In genomic region chr15:96356494-96357455, GRCh38 we compare ENCODE assay signal across 8 cellular contexts. TPM values are rescaled to one million over a fixed set of nuclear protein-coding genes. Genes with fewer than 3 reads are reported as not detected.
DNase-seq lines count a peak whose midpoint lies in the region; ATAC-seq and TF ChIP-seq lines count a peak whose summit lies in the region.

No MANE protein-coding gene starts in this region.

- H3K4me3 Mint-ChIP-seq in activated naive CD8-positive, alpha-beta T cell = peak overlapping the region; percentile 85

- no peak overlapping the region for H3K27ac Mint-ChIP-seq in activated naive CD8-positive, alpha-beta T cell

- 2% methylated on average over 66 of the region's 67 CpGs for WGBS in prostate gland

- H3K27ac ChIP-seq in prostate gland = peak overlapping the region; percentile 68 to 70
- H3K27ac ChIP-seq in uterus = peak overlapping the region; percentile 94 to 100

- H3K9me3 Mint-ChIP-seq in activated naive CD8-positive, alpha-beta T cell (ENCODE audit: low read depth) = no peaks in the 10 kb centered on the region

- H3K4me1 ChIP-seq in prostate gland (replicated peaks) = no peaks in the 10 kb centered on the region
- H3K4me1 ChIP-seq in uterus = no peaks in the 10 kb centered on the region

- no peaks in the 10 kb centered on the region for H3K27me3 ChIP-seq in prostate gland (replicated peaks; ENCODE audit: insufficient read depth)
- no peaks in the 10 kb centered on the region for H3K27me3 ChIP-seq in uterus

- H3K4me1 Mint-ChIP-seq in activated naive CD8-positive, alpha-beta T cell (ENCODE audit: low read depth) = peaks cover 27% of the 10 kb centered on the region

- intact Hi-C loops in cardiac septum (cut with DNase I) (loop anchor here (5.0 to 10.0 kb wide), 5 partner anchors 226 to 1398 kb away; no protein-coding TSS in a partner anchor), prostate gland (cut with DNase I) (loop anchor here (5.0 kb wide), 2 partner anchors 536 to 876 kb away; no protein-coding TSS in a partner anchor), uterus (cut with DNase I; ENCODE audit: low total_unique reads) (no loop called here)

- DNase-seq in GDM1 (lab: John Stamatoyannopoulos, UW) = peak; percentile 50
- peak; percentile 47 for DNase-seq in KG1 (lab: John Stamatoyannopoulos, UW)
- DNase-seq in cardiac septum (ENCODE audit: low spot score) = peak; percentile 85
- peak; percentile 73 for DNase-seq in prostate gland (ENCODE audit: low spot score)
- peak; percentile 82 to 89 for DNase-seq in uterus

- TF ChIP-seq CTCF in prostate gland (IDR thresholded peaks at IDR 0.05) (peak; percentile 94 to 96 (median 96)), uterus (IDR thresholded peaks at IDR 0.05) (peak; percentile 91 to 99 (median 96))

- ATAC-seq in GM21737 (IDR thresholded peaks at IDR 0.05; ENCODE audit: unreplicated experiment) = peak; percentile 74
- ATAC-seq in SK-N-SH treated with all-trans-retinoic acid at 6 μM for 48 hours = peak; percentile 80

- H3K4me3 ChIP-seq in prostate gland (peak overlapping the region; percentile 55 to 56), uterus (peak overlapping the region; percentile 68 to 83)

- H3K36me3 ChIP-seq in prostate gland (no peaks in the 10 kb centered on the region), uterus (no peaks in the 10 kb centered on the region)

- no peak for TF ChIP-seq POLR2A in prostate gland (IDR thresholded peaks at IDR 0.05)
- peak in 1 of 2 donors; percentile 66 for TF ChIP-seq POLR2A in uterus (IDR thresholded peaks at IDR 0.05)

- H3K9me3 ChIP-seq in prostate gland (no peaks in the 10 kb centered on the region), uterus (no peaks in the 10 kb centered on the region)

- no peaks in the 10 kb centered on the region for H3K36me3 Mint-ChIP-seq in activated naive CD8-positive, alpha-beta T cell

- peaks cover 34% of the 10 kb centered on the region for H3K27me3 Mint-ChIP-seq in activated naive CD8-positive, alpha-beta T cell

TF ChIP-seq in SK-N-SH treated with all-trans-retinoic acid at 6 μM for 48 hours, 23 proteins besides CTCF, POLR2A, EP300 and RAD21:
- TF ChIP-seq CREB5 (CRISPR knock-in tag; IDR thresholded peaks at IDR 0.05; ENCODE audit: low read depth) (no peak), ZC3H10 (CRISPR knock-in tag; IDR thresholded peaks at IDR 0.05) (no peak), OSR1 (CRISPR knock-in tag; IDR thresholded peaks at IDR 0.05) (no peak)
TF ChIP-seq in SK-N-SH treated with all-trans-retinoic acid at 6 μM for 48 hours: peak in this region for 0.

RNA-seq across cellular contexts. Expression of gene NR2F2, which starts 26.3 kb away (rescaled TPM):
- total RNA-seq in cardiac septum (21.0 TPM), prostate gland (10 to 100 TPM; 48.7 to 58.1 TPM), uterus (100 to 1,000 TPM in 1 of 4 donors, 10 to 100 TPM in 3; 23.6 to 255 (median 51.9) TPM)

Comparison
In these comparisons a context has a peak if more than half of its experiments do, and no peak if none do; other contexts are left out.
1. Peak in every context shown above with its lines: DNase-seq, ATAC-seq, H3K4me3 ChIP-seq and H3K27ac ChIP-seq.